ENCODE assay signal across 8 cellular contexts in the genomic region with DNA sequence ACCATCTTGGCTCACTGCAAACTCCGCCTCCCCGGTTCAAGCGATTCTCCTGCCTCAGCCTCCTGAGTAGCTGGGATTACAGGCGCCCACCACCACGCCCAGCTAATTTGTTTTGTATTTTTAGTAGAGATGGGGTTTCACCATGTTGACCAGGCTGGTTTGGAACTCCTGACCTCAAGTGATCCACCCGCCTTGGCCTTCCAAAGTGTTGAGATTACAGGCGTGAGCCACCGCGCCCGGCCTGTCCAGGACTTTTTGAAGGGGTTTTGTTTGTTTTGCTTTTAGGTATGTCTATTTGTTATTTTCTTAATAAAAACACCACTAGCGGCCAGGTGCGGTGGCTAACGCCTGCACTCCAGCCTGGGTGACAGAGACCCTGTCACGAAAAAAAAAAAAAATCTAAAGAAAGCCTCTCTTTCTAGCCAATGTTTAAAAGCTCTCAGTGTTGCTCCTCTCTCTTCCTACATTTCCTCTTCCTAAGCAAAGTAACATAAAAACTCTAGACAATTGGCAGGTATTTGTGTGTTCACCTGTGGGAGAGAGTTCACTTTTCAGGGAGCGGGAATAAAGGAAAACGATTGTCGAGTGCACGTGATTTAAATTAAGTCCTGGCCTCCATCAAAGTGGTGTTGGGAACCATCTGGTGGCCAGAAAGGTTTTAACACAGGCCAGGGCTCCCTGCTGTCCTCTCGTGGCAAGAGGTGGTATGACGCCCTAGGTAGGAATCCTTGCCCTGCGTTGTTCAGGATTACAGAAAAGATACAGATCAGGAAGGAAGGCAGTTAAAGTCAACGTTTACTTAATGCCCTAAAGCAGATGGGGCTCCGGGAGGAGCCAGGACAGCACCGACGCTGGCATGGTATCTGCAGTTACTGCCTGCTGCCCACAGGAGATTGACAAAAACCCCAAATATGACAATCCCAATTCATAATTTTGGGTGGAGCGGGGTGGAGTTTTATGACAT. TPM values are rescaled to one million over a fixed set of nuclear protein-coding genes. Genes with fewer than 3 reads are reported as not detected.
DNase-seq lines count a peak whose midpoint lies in the region; ATAC-seq, FAIRE-seq and TF ChIP-seq lines count a peak whose summit lies in the region.

No MANE protein-coding gene starts in this region.

- H3K36me3 ChIP-seq in endocrine pancreas (ENCODE audit: control insufficient read depth, insufficient read depth, low read length) = no peaks in the 10 kb centered on the region

- peaks cover 50% of the 10 kb centered on the region for H3K27me3 Mint-ChIP-seq in Calu3 (ENCODE audit: unreplicated experiment)

- no peaks in the 10 kb centered on the region for H3K4me1 ChIP-seq in endocrine pancreas (ENCODE audit: control insufficient read depth, insufficient read depth, low read length)

- DNase-seq in Calu3 (peak; percentile 93), HTR-8/SVneo (ENCODE audit: insufficient read length, low spot score) (peak; percentile 82), NOMO-1 treated with DMSO at 0.1 percent for 48 hours (lab: John Stamatoyannopoulos, UW; ENCODE audit: unreplicated experiment) (peak; percentile 85), midbrain (lab: John Stamatoyannopoulos, UW) (peak; percentile 87)
- peak; percentile 66 to 69 for DNase-seq in activated CD8-positive, alpha-beta memory T cell treated with anti-CD3 and anti-CD28 coated beads for 1 hour (ENCODE audit: extremely low read depth in 1 of 2, low read depth in 1 of 2)
- DNase-seq in stimulated activated CD8-positive, alpha-beta memory T cell treated with anti-CD3 and anti-CD28 coated beads, Interleukin-4, amount 100 ng/mL, for 24 hours (ENCODE audit: low read depth) = peak; percentile 75

- H3K9me3 ChIP-seq in endocrine pancreas (ENCODE audit: control insufficient read depth, low read length) = no peaks in the 10 kb centered on the region

- peak; percentile 100 for TF ChIP-seq CTCF in Calu3 (IDR thresholded peaks at IDR 0.05; ENCODE audit: unreplicated experiment)

- H3K27me3 ChIP-seq in endocrine pancreas (ENCODE audit: control insufficient read depth, insufficient read depth, low read length) = no peaks in the 10 kb centered on the region

- no peaks in the 10 kb centered on the region for H3K9me3 Mint-ChIP-seq in Calu3 (ENCODE audit: low read depth, unreplicated experiment)

- H3K4me3 ChIP-seq in endocrine pancreas (ENCODE audit: control insufficient read depth, insufficient read depth, low read length) = peak overlapping the region; percentile 54

- H3K4me1 Mint-ChIP-seq in Calu3 (ENCODE audit: low read depth, unreplicated experiment) = peaks cover 7% of the 10 kb centered on the region

- H3K4me3 Mint-ChIP-seq in Calu3 (ENCODE audit: low read depth, unreplicated experiment) = no peak overlapping the region

- H3K9ac ChIP-seq in endocrine pancreas (ENCODE audit: control insufficient read depth, insufficient read depth, low read length) = peak overlapping the region; percentile 60

- CTCF ChIA-PET in Calu3 (lab: Charles Lee) = interaction anchor here (0.6 to 2.3 kb wide), 6 partner anchors 15 to 102 kb away, joined by 3 to 7 read pairs (median 3); no protein-coding TSS in a partner anchor

- peak overlapping the region; percentile 55 for H3K27ac Mint-ChIP-seq in Calu3 (ENCODE audit: unreplicated experiment)

- ATAC-seq in GM21390 (IDR thresholded peaks at IDR 0.05; ENCODE audit: unreplicated experiment) = peak; percentile 91

- no TSS peak for BruUV-seq in Calu3 (replicated peaks; lab: Mats Ljungman, UMichigan)

- no peaks in the 10 kb centered on the region for H3K36me3 Mint-ChIP-seq in Calu3 (ENCODE audit: insufficient read depth, unreplicated experiment)

- intact Hi-C loops in Calu3 (cut with micrococcal nuclease; ENCODE audit: unreplicated experiment) = loop anchor here (1.0 to 2.0 kb wide), 3 partner anchors 74 to 322 kb away; no protein-coding TSS in a partner anchor

- peak; percentile 87 for FAIRE-seq in HTR-8/SVneo (lab: Jason Lieb, UNC)

RNA-seq across cellular contexts. Expression of gene ATP23, which starts 36.2 kb away (rescaled TPM):
- 10.7 and 12.8 TPM in 2 replicates for total RNA-seq in Calu3 (2022)

RNA-seq across cellular contexts. Expression of gene CTDSP2, which starts 58.6 kb away (rescaled TPM):
- 117 and 119 TPM in 2 replicates for total RNA-seq in Calu3 (2022)

Comparison
In these comparisons a context has a peak if more than half of its experiments do, and no peak if none do; other contexts are left out.
1. Peak in every context shown above with its lines: DNase-seq, ATAC-seq and H3K4me3 ChIP-seq.